ENCODE assay signal across 23 cellular contexts in genomic region chr22:41359376-41359775, GRCh38. TPM values are rescaled to one million over a fixed set of nuclear protein-coding genes. Genes with fewer than 3 reads are reported as not detected.
A peak's percentile ranks its signal among the peaks of the same experiment; 100 is the strongest.
DNase-seq lines count a peak whose midpoint lies in the region; ATAC-seq and TF ChIP-seq lines count a peak whose summit lies in the region.
"Had no signal": no experiment of that assay in that cellular context is flagged by ENCODE, and none has a peak within 500 bp of the region (broad histone marks: within the 10 kb centered on the region; RNA-seq: fewer than 3 reads in every experiment).

No MANE protein-coding gene starts in this region.

- in situ Hi-C loops in ACHN (cut with HindIII; ENCODE audit: low pct_ligation_motif_present, low pct_unique_long_range_greater_than_20kb, low sequenced_read_pairs) = no loop called here

- peaks cover 0 to 48% of the 10 kb centered on the region in 2 experiments; a peak in 2 of 3 replicates for H3K36me3 ChIP-seq in HEK293 (ENCODE audit: control insufficient read depth in 2 of 2, insufficient read depth in 1 of 2, low read length in 2 of 2)
- no peaks in the 10 kb centered on the region for H3K36me3 ChIP-seq in hepatocyte (replicated peaks; ENCODE audit: insufficient read depth, low read depth)
- H3K36me3 ChIP-seq: colonic mucosa had no signal

- no peak for TF ChIP-seq CTCF in HEK293 (tag by site-specific recombination; IDR thresholded peaks at IDR 0.05)
- TF ChIP-seq CTCF in RWPE1 (conservative IDR thresholded peaks at IDR 0.05; ENCODE audit: low read depth) = no peak
- TF ChIP-seq CTCF in hepatocyte (IDR thresholded peaks at IDR 0.05; ENCODE audit: poor library complexity) = no peak

- H3K27me3 ChIP-seq in hepatocyte = no peaks in the 10 kb centered on the region
- H3K27me3 ChIP-seq: body of pancreas, colonic mucosa had no signal

- no peak overlapping the region for H2AFZ ChIP-seq in hepatocyte

- no peaks in the 10 kb centered on the region for H4K20me1 ChIP-seq in hepatocyte (ENCODE audit: insufficient read depth, poor library complexity, severe bottlenecking)

- H3K9me2 ChIP-seq in hepatocyte (replicated peaks; ENCODE audit: insufficient read depth) = no peaks in the 10 kb centered on the region

- H3K4me3 ChIP-seq in HEK293 (ENCODE audit: low read depth, low read length) = no peak overlapping the region
- no peak overlapping the region for H3K4me3 ChIP-seq in hepatocyte
- H3K4me3 ChIP-seq: body of pancreas, colonic mucosa, skin epidermis, thoracic aorta had no signal

- no peak overlapping the region for H3K4me2 ChIP-seq in hepatocyte

- POLR2A ChIA-PET in HEK293 (lab: Yijun Ruan, JAX) = interaction anchor here (1.6 to 1.8 kb wide), 2 partner anchors 21 to 88 kb away, joined by 4 to 6 read pairs; partner anchors contain the start of gene TOB2
- POLR2A ChIA-PET in RWPE1 (lab: Yijun Ruan, JAX; ENCODE audit: low non-redundant PET) = no interaction called here

- H3K27ac ChIP-seq in HEK293 (ENCODE audit: extremely low read depth, low read depth, low read length) = no peak overlapping the region
- peak overlapping the region; percentile 67 for H3K27ac ChIP-seq in RWPE1
- peak overlapping the region; percentile 55 for H3K27ac ChIP-seq in hepatocyte
- H3K27ac ChIP-seq: colonic mucosa, skin epidermis, thoracic aorta had no signal

- no peak for DNase-seq in RWPE1 (ENCODE audit: low spot score)
- no peak for DNase-seq in hepatocyte (ENCODE audit: low spot score)
- peak; percentile 28 for DNase-seq in retina
- no peak for DNase-seq in NCI-H510A treated with DMSO at 0.1 percent for 48 hours (lab: John Stamatoyannopoulos, UW)
- DNase-seq in ACHN = no peak
- DNase-seq: activated B cell treated with CpG ODN at 0.5 μM for 24 hours; activated CD4-positive, alpha-beta T cell treated with anti-CD3 and anti-CD28 coated beads, Interleukin-2, amount 50 U/mL, for 4 hours; activated CD8-positive, alpha-beta memory T cell treated with anti-CD3 and anti-CD28 coated beads, Interleukin-2, amount 50 U/mL, for 4 hours; activated effector memory CD4-positive, alpha-beta T cell treated with Interleukin-2 at 50 U/mL for 16 hours; AML-193; colonic mucosa; DND-41; left cardiac atrium; midbrain; natural killer cell; NCI-H2107; stimulated activated naive CD4-positive, alpha-beta T cell had no signal

- ATAC-seq in GM21423 (IDR thresholded peaks at IDR 0.05; ENCODE audit: unreplicated experiment) = no peak
- ATAC-seq: natural killer cell, SK-N-SH treated with all-trans-retinoic acid at 6 μM for 48 hours had no signal

- H3K9me3 ChIP-seq in HEK293 (ENCODE audit: control insufficient read depth, insufficient read depth, low read depth, low read length) = no peaks in the 10 kb centered on the region
- H3K9me3 ChIP-seq in hepatocyte (ENCODE audit: low read depth) = no peaks in the 10 kb centered on the region
- H3K9me3 ChIP-seq: body of pancreas, colonic mucosa, thoracic aorta had no signal

- CTCF ChIA-PET in HEK293 (lab: Yijun Ruan, JAX) = no interaction called here
- CTCF ChIA-PET in RWPE1 (lab: Yijun Ruan, JAX) = no interaction called here

- H3K79me2 ChIP-seq in hepatocyte = no peaks in the 10 kb centered on the region

- 80% methylated on average over 4 of the region's 4 CpGs for WGBS in hepatocyte (ENCODE audit: low lambda C conversion rate, missing lambda C conversion rate)

- H3K4me1 ChIP-seq in HEK293 (ENCODE audit: control insufficient read depth, insufficient read depth, low read length) = no peaks in the 10 kb centered on the region
- peaks cover 10% of the 10 kb centered on the region for H3K4me1 ChIP-seq in hepatocyte (ENCODE audit: insufficient read depth)
- H3K4me1 ChIP-seq: colonic mucosa had no signal

TF ChIP-seq in HEK293, 187 proteins besides CTCF, POLR2A, EP300 and RAD21:
- TF ChIP-seq ZBTB17 (tag by site-specific recombination; IDR thresholded peaks at IDR 0.05) = peak; percentile 69
- TF ChIP-seq BCL11A (tag by site-specific recombination; IDR thresholded peaks at IDR 0.05; ENCODE audit: low read depth) = no peak

RNA-seq across cellular contexts. Expression of gene TEF, which starts 22.4 kb away (rescaled TPM):
- total RNA-seq in hepatocyte = 5.5 and 8.9 TPM in 2 replicates
- polyA plus RNA-seq in hepatocyte = 5.4 and 6.6 TPM in 2 replicates

RNA-seq across cellular contexts. Expression of gene ZC3H7B, which starts 58.1 kb away (rescaled TPM):
- total RNA-seq in hepatocyte = 27.1 and 30.5 TPM in 2 replicates
- 6.4 and 6.9 TPM in 2 replicates for polyA plus RNA-seq in hepatocyte
